ENCODE assay signal across 1 cellular context in genomic region chr11:19323502-19323901, GRCh38.
TF ChIP-seq lines count a peak whose summit lies in the region.

No MANE protein-coding gene starts in this region.

TF ChIP-seq in GM12878, 131 proteins besides CTCF, POLR2A, EP300 and RAD21 (continued from another document):
- TF ChIP-seq IRF5 (IDR thresholded peaks at IDR 0.05; ENCODE audit: borderline replicate concordance): no peak
